ENCODE assay signal across 1 cellular context in genomic region chr3:121834734-121835709, GRCh38.
TF ChIP-seq lines count a peak whose summit lies in the region.

TSS of gene EAF2 (plus strand) at chr3:121835209. CDS start at chr3:121835286, 77 bp downstream.
TSS of gene IQCB1 (minus strand) at chr3:121835060. CDS start at chr3:121828960, 6,100 bp downstream.

TF ChIP-seq in HepG2, 621 proteins besides CTCF, POLR2A, EP300 and RAD21 (continued from another document and continues in another):
- TF ChIP-seq ZBTB38 (CRISPR knock-in tag; IDR thresholded peaks at IDR 0.05) (peak; percentile 52; the same call in 1 of the 2 replicates), ELF4 (CRISPR knock-in tag; IDR thresholded peaks at IDR 0.05; ENCODE audit: borderline replicate concordance) (0 out of 2 replicates have a peak, but pooled peaks have one; percentile 61), FIP1L1 (IDR thresholded peaks at IDR 0.05; ENCODE audit: borderline replicate concordance, insufficient read depth, low read depth, low read length) (no peak), ZNF232 (CRISPR knock-in tag; IDR thresholded peaks at IDR 0.05; ENCODE audit: borderline replicate concordance) (no peak), ZNF496 (CRISPR knock-in tag; IDR thresholded peaks at IDR 0.05; ENCODE audit: insufficient replicate concordance) (no peak), NPAS2 (CRISPR knock-in tag; IDR thresholded peaks at IDR 0.05; ENCODE audit: borderline replicate concordance) (no peak), ZNF33B (CRISPR knock-in tag; IDR thresholded peaks at IDR 0.05) (peak; percentile 94), SYNCRIP (IDR thresholded peaks at IDR 0.05; ENCODE audit: insufficient read depth, low read depth, low read length) (no peak), SP5 (CRISPR knock-in tag; IDR thresholded peaks at IDR 0.05; ENCODE audit: borderline replicate concordance, low read depth) (peak; percentile 88), PITX1 (CRISPR knock-in tag; IDR thresholded peaks at IDR 0.05) (peak; percentile 55), ARID2 (CRISPR knock-in tag; IDR thresholded peaks at IDR 0.05; ENCODE audit: borderline replicate concordance) (0 out of 2 replicates have a peak, but pooled peaks have one; percentile 64), SOX13 (IDR thresholded peaks at IDR 0.05) (no peak), SOX13 (CRISPR knock-in tag; conservative IDR thresholded peaks at IDR 0.05 in 1 of 2, IDR thresholded peaks at IDR 0.05 in 1 of 2) (no peak; a peak in 2 of 4 replicates), HOXA3 (CRISPR knock-in tag; IDR thresholded peaks at IDR 0.05) (peak; percentile 52; the same call in 1 of the 2 replicates), ZKSCAN5 (CRISPR knock-in tag; IDR thresholded peaks at IDR 0.05) (peak; percentile 86), E2F1 (CRISPR knock-in tag; IDR thresholded peaks at IDR 0.05) (peak; percentile 90), SKI (IDR thresholded peaks at IDR 0.05; ENCODE audit: partially characterized antibody) (peak; percentile 56), ZNF17 (CRISPR knock-in tag; IDR thresholded peaks at IDR 0.05) (no peak), ZNF230 (CRISPR knock-in tag; IDR thresholded peaks at IDR 0.05) (no peak; the same call in 1 of the 2 replicates), CHD2 (IDR thresholded peaks at IDR 0.05; ENCODE audit: low read depth, low read length) (no peak), ARNT (IDR thresholded peaks at IDR 0.05) (no peak), ATM (IDR thresholded peaks at IDR 0.05; ENCODE audit: borderline replicate concordance) (no peak), ASH2L (IDR thresholded peaks at IDR 0.05; ENCODE audit: insufficient read length, low read depth, low read length) (peak; percentile 92), HNRNPLL (IDR thresholded peaks at IDR 0.05; ENCODE audit: low read depth, low read length, poor library complexity, severe bottlenecking) (peak; percentile 97), POGZ (CRISPR knock-in tag; IDR thresholded peaks at IDR 0.05) (peak; percentile 65), ZFP91 (CRISPR knock-in tag; IDR thresholded peaks at IDR 0.05; ENCODE audit: borderline replicate concordance) (peak; percentile 84; the same call in 1 of the 2 replicates), ZFP82 (CRISPR knock-in tag; IDR thresholded peaks at IDR 0.05; ENCODE audit: borderline replicate concordance) (no peak), SALL2 (CRISPR knock-in tag; IDR thresholded peaks at IDR 0.05) (peak; percentile 45; the same call in 1 of the 2 replicates)
- TF ChIP-seq, protein P1, sequence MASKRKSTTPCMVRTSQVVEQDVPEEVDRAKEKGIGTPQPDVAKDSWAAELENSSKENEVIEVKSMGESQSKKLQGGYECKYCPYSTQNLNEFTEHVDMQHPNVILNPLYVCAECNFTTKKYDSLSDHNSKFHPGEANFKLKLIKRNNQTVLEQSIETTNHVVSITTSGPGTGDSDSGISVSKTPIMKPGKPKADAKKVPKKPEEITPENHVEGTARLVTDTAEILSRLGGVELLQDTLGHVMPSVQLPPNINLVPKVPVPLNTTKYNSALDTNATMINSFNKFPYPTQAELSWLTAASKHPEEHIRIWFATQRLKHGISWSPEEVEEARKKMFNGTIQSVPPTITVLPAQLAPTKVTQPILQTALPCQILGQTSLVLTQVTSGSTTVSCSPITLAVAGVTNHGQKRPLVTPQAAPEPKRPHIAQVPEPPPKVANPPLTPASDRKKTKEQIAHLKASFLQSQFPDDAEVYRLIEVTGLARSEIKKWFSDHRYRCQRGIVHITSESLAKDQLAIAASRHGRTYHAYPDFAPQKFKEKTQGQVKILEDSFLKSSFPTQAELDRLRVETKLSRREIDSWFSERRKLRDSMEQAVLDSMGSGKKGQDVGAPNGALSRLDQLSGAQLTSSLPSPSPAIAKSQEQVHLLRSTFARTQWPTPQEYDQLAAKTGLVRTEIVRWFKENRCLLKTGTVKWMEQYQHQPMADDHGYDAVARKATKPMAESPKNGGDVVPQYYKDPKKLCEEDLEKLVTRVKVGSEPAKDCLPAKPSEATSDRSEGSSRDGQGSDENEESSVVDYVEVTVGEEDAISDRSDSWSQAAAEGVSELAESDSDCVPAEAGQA (IDR thresholded peaks at IDR 0.05; ENCODE audit: low read depth): no peak
- TF ChIP-seq, protein P1 (CRISPR knock-in tag; IDR thresholded peaks at IDR 0.05; ENCODE audit: borderline replicate concordance): peak; percentile 90; the same call in 1 of the 2 replicates
- TF ChIP-seq, protein P2, sequence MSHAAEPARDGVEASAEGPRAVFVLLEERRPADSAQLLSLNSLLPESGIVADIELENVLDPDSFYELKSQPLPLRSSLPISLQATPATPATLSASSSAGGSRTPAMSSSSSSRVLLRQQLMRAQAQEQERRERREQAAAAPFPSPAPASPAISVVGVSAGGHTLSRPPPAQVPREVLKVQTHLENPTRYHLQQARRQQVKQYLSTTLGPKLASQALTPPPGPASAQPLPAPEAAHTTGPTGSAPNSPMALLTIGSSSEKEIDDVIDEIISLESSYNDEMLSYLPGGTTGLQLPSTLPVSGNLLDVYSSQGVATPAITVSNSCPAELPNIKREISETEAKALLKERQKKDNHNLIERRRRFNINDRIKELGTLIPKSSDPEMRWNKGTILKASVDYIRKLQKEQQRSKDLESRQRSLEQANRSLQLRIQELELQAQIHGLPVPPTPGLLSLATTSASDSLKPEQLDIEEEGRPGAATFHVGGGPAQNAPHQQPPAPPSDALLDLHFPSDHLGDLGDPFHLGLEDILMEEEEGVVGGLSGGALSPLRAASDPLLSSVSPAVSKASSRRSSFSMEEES (CRISPR knock-in tag; IDR thresholded peaks at IDR 0.05): no peak
- TF ChIP-seq, protein P3, sequence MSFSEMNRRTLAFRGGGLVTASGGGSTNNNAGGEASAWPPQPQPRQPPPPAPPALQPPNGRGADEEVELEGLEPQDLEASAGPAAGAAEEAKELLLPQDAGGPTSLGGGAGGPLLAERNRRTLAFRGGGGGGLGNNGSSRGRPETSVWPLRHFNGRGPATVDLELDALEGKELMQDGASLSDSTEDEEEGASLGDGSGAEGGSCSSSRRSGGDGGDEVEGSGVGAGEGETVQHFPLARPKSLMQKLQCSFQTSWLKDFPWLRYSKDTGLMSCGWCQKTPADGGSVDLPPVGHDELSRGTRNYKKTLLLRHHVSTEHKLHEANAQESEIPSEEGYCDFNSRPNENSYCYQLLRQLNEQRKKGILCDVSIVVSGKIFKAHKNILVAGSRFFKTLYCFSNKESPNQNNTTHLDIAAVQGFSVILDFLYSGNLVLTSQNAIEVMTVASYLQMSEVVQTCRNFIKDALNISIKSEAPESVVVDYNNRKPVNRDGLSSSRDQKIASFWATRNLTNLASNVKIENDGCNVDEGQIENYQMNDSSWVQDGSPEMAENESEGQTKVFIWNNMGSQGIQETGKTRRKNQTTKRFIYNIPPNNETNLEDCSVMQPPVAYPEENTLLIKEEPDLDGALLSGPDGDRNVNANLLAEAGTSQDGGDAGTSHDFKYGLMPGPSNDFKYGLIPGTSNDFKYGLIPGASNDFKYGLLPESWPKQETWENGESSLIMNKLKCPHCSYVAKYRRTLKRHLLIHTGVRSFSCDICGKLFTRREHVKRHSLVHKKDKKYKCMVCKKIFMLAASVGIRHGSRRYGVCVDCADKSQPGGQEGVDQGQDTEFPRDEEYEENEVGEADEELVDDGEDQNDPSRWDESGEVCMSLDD (CRISPR knock-in tag; IDR thresholded peaks at IDR 0.05; ENCODE audit: borderline replicate concordance): 0 out of 2 replicates have a peak, but pooled peaks have one; percentile 63
- TF ChIP-seq, protein P4, sequence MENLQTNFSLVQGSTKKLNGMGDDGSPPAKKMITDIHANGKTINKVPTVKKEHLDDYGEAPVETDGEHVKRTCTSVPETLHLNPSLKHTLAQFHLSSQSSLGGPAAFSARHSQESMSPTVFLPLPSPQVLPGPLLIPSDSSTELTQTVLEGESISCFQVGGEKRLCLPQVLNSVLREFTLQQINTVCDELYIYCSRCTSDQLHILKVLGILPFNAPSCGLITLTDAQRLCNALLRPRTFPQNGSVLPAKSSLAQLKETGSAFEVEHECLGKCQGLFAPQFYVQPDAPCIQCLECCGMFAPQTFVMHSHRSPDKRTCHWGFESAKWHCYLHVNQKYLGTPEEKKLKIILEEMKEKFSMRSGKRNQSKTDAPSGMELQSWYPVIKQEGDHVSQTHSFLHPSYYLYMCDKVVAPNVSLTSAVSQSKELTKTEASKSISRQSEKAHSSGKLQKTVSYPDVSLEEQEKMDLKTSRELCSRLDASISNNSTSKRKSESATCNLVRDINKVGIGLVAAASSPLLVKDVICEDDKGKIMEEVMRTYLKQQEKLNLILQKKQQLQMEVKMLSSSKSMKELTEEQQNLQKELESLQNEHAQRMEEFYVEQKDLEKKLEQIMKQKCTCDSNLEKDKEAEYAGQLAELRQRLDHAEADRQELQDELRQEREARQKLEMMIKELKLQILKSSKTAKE (CRISPR knock-in tag; IDR thresholded peaks at IDR 0.05; ENCODE audit: borderline replicate concordance): no peak
